ENCODE assay signal across 26 cellular contexts in the genomic region with DNA sequence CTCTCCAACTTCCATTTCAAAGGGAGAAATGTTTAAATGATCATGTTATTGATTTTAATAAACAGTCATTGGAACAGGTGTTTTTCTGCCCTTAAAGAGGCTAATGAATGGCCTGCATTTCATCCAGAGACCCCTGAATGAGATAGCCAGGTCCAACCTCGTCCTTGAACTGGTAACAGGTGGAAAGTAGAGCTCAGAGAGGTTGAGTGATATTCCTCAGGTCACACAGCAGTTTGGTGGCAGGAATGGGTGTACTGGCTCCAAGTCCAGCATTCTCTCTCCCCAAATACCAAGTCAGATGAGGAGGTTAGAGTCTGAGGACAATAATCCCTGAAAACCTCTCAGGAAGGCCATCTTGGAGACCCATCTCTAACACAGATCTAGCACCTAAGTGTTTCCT.
DNase-seq lines count a peak whose midpoint lies in the region; ATAC-seq, FAIRE-seq and TF ChIP-seq lines count a peak whose summit lies in the region.
"Had no signal": no experiment of that assay in that cellular context is flagged by ENCODE, and none has a peak within 500 bp of the region (broad histone marks: within the 10 kb centered on the region; RNA-seq: fewer than 3 reads in every experiment).

No MANE protein-coding gene starts in this region.

- H2BK15ac ChIP-seq in H1 (ENCODE audit: low read length), result no peak overlapping the region

- H4K5ac ChIP-seq in H1 (ENCODE audit: insufficient read length, low read depth, low read length), result no peak overlapping the region

- no peak overlapping the region for H3K23ac ChIP-seq in H1 (ENCODE audit: insufficient read length)

- CTCF ChIA-PET in mammary epithelial cell (lab: Charles Lee; ENCODE audit: low non-redundant PET), result no interaction called here
- CTCF ChIA-PET in MCF 10A (lab: Yijun Ruan, JAX), result no interaction called here
- CTCF ChIA-PET in PC-9 (lab: Charles Lee), result no interaction called here
- CTCF ChIA-PET in H1 (lab: Charles Lee; ENCODE audit: partially characterized antibody), result interaction anchor here (1.3 kb wide), 1 partner anchor 12 kb away, joined by 3 read pairs; no protein-coding TSS in a partner anchor
- CTCF ChIA-PET in CD4-positive, alpha-beta T cell (lab: Charles Lee), result no interaction called here

- no peak overlapping the region for H2AK5ac ChIP-seq in H1 (ENCODE audit: low read depth, low read length)

- no peak overlapping the region for H3K4ac ChIP-seq in H1 (replicated peaks; ENCODE audit: insufficient read length, low read depth, low read length)

- FAIRE-seq in H1 (lab: Jason Lieb, UNC), result no peak
- FAIRE-seq: A549, GM12878, GM12892, GM18507, GM19239 had no signal

- no peaks in the 10 kb centered on the region for H3K9me3 ChIP-seq in mammary epithelial cell (replicated peaks; ENCODE audit: insufficient read depth, low read length)
- H3K9me3 ChIP-seq in PC-9 (ENCODE audit: insufficient read depth, low read depth), result peaks cover 7% of the 10 kb centered on the region; the same call in 1 of the 2 replicates
- H3K9me3 ChIP-seq in H1 (ENCODE audit: insufficient read depth in 2 of 2, low read depth in 1 of 2, low read length in 1 of 2), result no peaks in the 10 kb centered on the region
- peaks cover 10% of the 10 kb centered on the region for H3K9me3 ChIP-seq in CD4-positive, alpha-beta T cell (ENCODE audit: control insufficient read depth, low read length)

- H3K36me3 ChIP-seq in mammary epithelial cell (ENCODE audit: insufficient read depth, low read length) (no peaks in the 10 kb centered on the region), PC-9 (ENCODE audit: low read depth) (no peaks in the 10 kb centered on the region), H1 (ENCODE audit: control insufficient read depth in 2 of 4, insufficient read depth in 4 of 4, low read length in 3 of 4) (no peaks in the 10 kb centered on the region)
- H3K36me3 ChIP-seq: BLaER1 treated with 17β-estradiol and CSF1 and Interleukin-3, amounts not matched to agents 10 nM and 100 nM had no signal

- H3K56ac ChIP-seq in H1 (replicated peaks; ENCODE audit: insufficient read length, low read depth, low read length), result no peak overlapping the region

- H3K9ac ChIP-seq in mammary epithelial cell (ENCODE audit: insufficient read depth, low read length) (no peak overlapping the region), H1 (replicated peaks in 1 of 4; ENCODE audit: extremely low read depth in 1 of 4, low read depth in 3 of 4, low read length in 3 of 4) (no peak overlapping the region)
- H3K9ac ChIP-seq: BLaER1 treated with 17β-estradiol and CSF1 and Interleukin-3, amounts not matched to agents 10 nM and 100 nM had no signal

- no peak overlapping the region for H2BK5ac ChIP-seq in H1 (ENCODE audit: low read depth, low read length)

- peaks cover 39% of the 10 kb centered on the region for H3K4me1 ChIP-seq in mammary epithelial cell (ENCODE audit: insufficient read depth, low read length)
- H3K4me1 ChIP-seq in PC-9 (replicated peaks; ENCODE audit: insufficient read depth), result peaks cover 76% of the 10 kb centered on the region
- H3K4me1 ChIP-seq in H1 (replicated peaks in 1 of 4; ENCODE audit: control insufficient read depth in 3 of 4, insufficient read depth in 4 of 4, low read length in 3 of 4), result peaks cover 0 to 10% (median 4%) of the 10 kb centered on the region in 4 experiments; a peak in 3 of 7 replicates
- H3K4me1 ChIP-seq: A549 had no signal

- no peak for DNase-seq in mammary epithelial cell
- DNase-seq in MCF 10A (ENCODE audit: unreplicated experiment), result no peak
- DNase-seq in PC-9, result no peak
- no peak for DNase-seq in H1 (ENCODE audit: low read depth in 1 of 2, low spot score in 2 of 2)
- DNase-seq in CD4-positive, alpha-beta T cell, result no peak
- DNase-seq: AML-193; CD4-positive, alpha-beta memory T cell; CD8-positive, alpha-beta memory T cell; COR-L47; DMS 273 treated with DMSO at 0.1 percent for 48 hours; DMS153; DMS53; DMS79; DND-41; EL; GDM1 had no signal

- no peak overlapping the region for H3K27ac Mint-ChIP-seq in MCF 10A (ENCODE audit: low read depth, unreplicated experiment)
- H3K27ac Mint-ChIP-seq in CD4-positive, alpha-beta T cell, result no peak overlapping the region
- H3K27ac Mint-ChIP-seq: B cell; CD4-positive, alpha-beta memory T cell; CD8-positive, alpha-beta memory T cell had no signal

- H3K4me2 ChIP-seq in mammary epithelial cell (ENCODE audit: insufficient read depth, low read depth, low read length) (peak overlapping the region; percentile 7), PC-9 (peak overlapping the region; percentile 14), H1 (ENCODE audit: insufficient read depth in 1 of 2, low read depth in 2 of 2, low read length in 2 of 2) (no peak overlapping the region)
- H3K4me2 ChIP-seq: A549; BLaER1 treated with 17β-estradiol and CSF1 and Interleukin-3, amounts not matched to agents 10 nM and 100 nM had no signal

- H3K4me3 Mint-ChIP-seq in MCF 10A (ENCODE audit: unreplicated experiment), result no peak overlapping the region
- no peak overlapping the region for H3K4me3 Mint-ChIP-seq in CD4-positive, alpha-beta T cell
- H3K4me3 Mint-ChIP-seq: B cell; CD4-positive, alpha-beta memory T cell; CD8-positive, alpha-beta memory T cell had no signal

- no peak for TF ChIP-seq RAD21 in H1 (IDR thresholded peaks at IDR 0.05 in 1 of 2, conservative IDR thresholded peaks at IDR 0.05 in 1 of 2; ENCODE audit: low read depth in 2 of 2, low read length in 2 of 2)

- H2BK20ac ChIP-seq in H1 (ENCODE audit: low read length), result no peak overlapping the region

- no peak overlapping the region for H3K14ac ChIP-seq in H1 (ENCODE audit: insufficient read length)

- peaks cover 3% of the 10 kb centered on the region; the same call in 1 of the 2 replicates for H3K23me2 ChIP-seq in H1 (ENCODE audit: low read depth, low read length)

- H3K27ac ChIP-seq in mammary epithelial cell (ENCODE audit: insufficient read depth, low read depth, low read length) (no peak overlapping the region), PC-9 (peak overlapping the region; percentile 80), H1 (ENCODE audit: low read depth, low read length) (no peak overlapping the region)
- H3K27ac ChIP-seq in CD4-positive, alpha-beta T cell (ENCODE audit: low read depth, low read length), result no peak overlapping the region
- H3K27ac ChIP-seq: 22Rv1, A549, C4-2B had no signal

- H3K4me3 ChIP-seq in mammary epithelial cell (replicated peaks in 1 of 3; ENCODE audit: insufficient read depth in 1 of 3, low read depth in 2 of 3, low read length in 3 of 3), result no peak overlapping the region
- H3K4me3 ChIP-seq in PC-9, result no peak overlapping the region
- no peak overlapping the region for H3K4me3 ChIP-seq in H1 (ENCODE audit: extremely low read depth in 1 of 4, insufficient read depth in 2 of 4, low read depth in 3 of 4, low read length in 4 of 4)
- H3K4me3 ChIP-seq: A549; BLaER1 treated with 17β-estradiol and CSF1 and Interleukin-3, amounts not matched to agents 10 nM and 100 nM; GM12878 had no signal

- dilution Hi-C loops in mammary epithelial cell (cut with HindIII; ENCODE audit: low sequenced_read_pairs), result loop anchor here (5.0 kb wide), 1 partner anchor 86 kb away; no protein-coding TSS in a partner anchor

- TF ChIP-seq CTCF in mammary epithelial cell (conservative IDR thresholded peaks at IDR 0.05 in 1 of 2, IDR thresholded peaks at IDR 0.05 in 1 of 2; ENCODE audit: extremely low read depth in 1 of 2, insufficient read depth in 1 of 2, low read depth in 1 of 2, low read length in 2 of 2), result no peak
- TF ChIP-seq CTCF in MCF 10A (IDR thresholded peaks at IDR 0.05; ENCODE audit: unreplicated experiment), result no peak
- no peak for TF ChIP-seq CTCF in PC-9 (conservative IDR thresholded peaks at IDR 0.05)
- no peak for TF ChIP-seq CTCF in H1 (IDR thresholded peaks at IDR 0.05; ENCODE audit: control extremely low read depth in 1 of 3, insufficient read depth in 1 of 3, low read depth in 1 of 3, low read length in 3 of 3)
- TF ChIP-seq CTCF in CD4-positive, alpha-beta T cell (IDR thresholded peaks at IDR 0.05), result no peak

- H3K27me3 ChIP-seq in mammary epithelial cell (ENCODE audit: insufficient read depth, low read length) (no peaks in the 10 kb centered on the region), PC-9 (ENCODE audit: insufficient read depth, low read depth) (no peaks in the 10 kb centered on the region), H1 (replicated peaks in 1 of 4; ENCODE audit: control insufficient read depth in 3 of 4, extremely low read depth in 1 of 4, insufficient read depth in 3 of 4, low read length in 3 of 4) (peaks cover 1 to 23% (median 12%) of the 10 kb centered on the region in 4 experiments)
- peaks cover 6% of the 10 kb centered on the region for H3K27me3 ChIP-seq in CD4-positive, alpha-beta T cell (ENCODE audit: control insufficient read depth, insufficient read depth, low read length)
- H3K27me3 ChIP-seq: BLaER1 treated with 17β-estradiol and CSF1 and Interleukin-3, amounts not matched to agents 10 nM and 100 nM had no signal

- no peak overlapping the region for H4K8ac ChIP-seq in H1 (ENCODE audit: extremely low read depth, insufficient read depth, low read length)

- no TSS peak for BruUV-seq in mammary epithelial cell (replicated peaks; lab: Mats Ljungman, UMichigan)
- no TSS peak for BruUV-seq in MCF 10A (replicated peaks; lab: Mats Ljungman, UMichigan)
- no TSS peak for BruUV-seq in PC-9 (replicated peaks; lab: Mats Ljungman, UMichigan)

- ATAC-seq in CD4-positive, alpha-beta T cell (ENCODE audit: poor library complexity), result no peak
- ATAC-seq in GM18909 (IDR thresholded peaks at IDR 0.05; ENCODE audit: poor library complexity, unreplicated experiment), result no peak
- ATAC-seq: A549, GM12878 had no signal

- WGBS in mammary epithelial cell (ENCODE audit: low coverage, missing lambda C conversion rate), result 91% methylated on average over 1 of the region's 1 CpG
- WGBS in H1 (ENCODE audit: extremely low coverage in 1 of 2, insufficient coverage in 1 of 2, insufficient read length in 1 of 2, insufficient replicate concordance in 2 of 2, low coverage in 1 of 2, low lambda C conversion rate in 2 of 2, missing lambda C conversion rate in 1 of 2), 2 experiments, result 82% methylated on average over 1 of the region's 1 CpG; no CpG with 5 or more reads in 1 of the 2 experiments

- H3K27me3 Mint-ChIP-seq in MCF 10A (ENCODE audit: insufficient read depth, unreplicated experiment), result no peaks in the 10 kb centered on the region
- peaks cover 66% of the 10 kb centered on the region for H3K27me3 Mint-ChIP-seq in CD4-positive, alpha-beta T cell

- H4K20me1 ChIP-seq in mammary epithelial cell (ENCODE audit: insufficient read depth, low read length) (no peaks in the 10 kb centered on the region), PC-9 (ENCODE audit: insufficient read depth) (no peaks in the 10 kb centered on the region), H1 (replicated peaks in 1 of 2; ENCODE audit: control insufficient read depth in 1 of 2, insufficient read depth in 2 of 2, low read length in 2 of 2) (peaks cover 0 to 5% of the 10 kb centered on the region in 2 experiments)
- H4K20me1 ChIP-seq: BLaER1 treated with 17β-estradiol and CSF1 and Interleukin-3, amounts not matched to agents 10 nM and 100 nM had no signal

- H3K18ac ChIP-seq in H1 (ENCODE audit: extremely low read depth, low read length), result no peak overlapping the region

- POLR2A ChIA-PET in MCF 10A (lab: Yijun Ruan, JAX), result no interaction called here
- POLR2A ChIA-PET in PC-9 (lab: Charles Lee; ENCODE audit: unreplicated experiment), result no interaction called here
- POLR2A ChIA-PET in H1 (lab: Charles Lee; ENCODE audit: partially characterized antibody), result interaction anchor here (0.5 kb wide), 1 partner anchor 77 kb away, joined by 3 read pairs; no protein-coding TSS in a partner anchor
- POLR2A ChIA-PET in CD4-positive, alpha-beta T cell (lab: Charles Lee), result no interaction called here

- no peak overlapping the region for H2AFZ ChIP-seq in mammary epithelial cell (ENCODE audit: low read depth, low read length)
- no peak overlapping the region for H2AFZ ChIP-seq in PC-9
- no peak overlapping the region for H2AFZ ChIP-seq in H1 (ENCODE audit: low read length)

- intact Hi-C loops in mammary epithelial cell (cut with micrococcal nuclease), result no loop called here
- intact Hi-C loops in MCF 10A (cut with micrococcal nuclease), result no loop called here
- intact Hi-C loops in PC-9 (cut with micrococcal nuclease; ENCODE audit: unreplicated experiment), result no loop called here
- intact Hi-C loops in CD4-positive, alpha-beta T cell (cut with DNase I, micrococcal nuclease), result no loop called here

- in situ Hi-C loops in mammary epithelial cell (cut with MboI; ENCODE audit: low sequenced_read_pairs in 2 of 2), result no loop called here

- H3K9me3 Mint-ChIP-seq in MCF 10A (ENCODE audit: unreplicated experiment), result peaks cover 11% of the 10 kb centered on the region
- peaks cover 2% of the 10 kb centered on the region for H3K9me3 Mint-ChIP-seq in CD4-positive, alpha-beta T cell

- H3K79me2 ChIP-seq in mammary epithelial cell (ENCODE audit: insufficient read depth, low read length) (peaks cover 49% of the 10 kb centered on the region), PC-9 (ENCODE audit: low read depth) (no peaks in the 10 kb centered on the region), H1 (ENCODE audit: control insufficient read depth in 1 of 2, insufficient read depth in 2 of 2, low read length in 2 of 2) (no peaks in the 10 kb centered on the region)

- TF ChIP-seq POLR2A in H1 (IDR thresholded peaks at IDR 0.05; ENCODE audit: control extremely low read depth in 1 of 2, low read depth in 2 of 2, low read length in 2 of 2), result no peak

- H3F3A ChIP-seq in PC-9 (ENCODE audit: insufficient read depth, low read depth), result peaks cover 62% of the 10 kb centered on the region

- H4K91ac ChIP-seq in H1 (replicated peaks; ENCODE audit: insufficient read length, low read length), result no peak overlapping the region

- H3K9me2 ChIP-seq in PC-9 (ENCODE audit: insufficient read depth), result no peaks in the 10 kb centered on the region

- H2BK12ac ChIP-seq in H1 (ENCODE audit: low read depth, low read length), result no peak overlapping the region

- peaks cover 10% of the 10 kb centered on the region for H3K4me1 Mint-ChIP-seq in MCF 10A (ENCODE audit: insufficient read depth, unreplicated experiment)
- H3K4me1 Mint-ChIP-seq in CD4-positive, alpha-beta T cell (ENCODE audit: low read depth), result no peaks in the 10 kb centered on the region
- H3K4me1 Mint-ChIP-seq: B cell; CD4-positive, alpha-beta memory T cell; CD8-positive, alpha-beta memory T cell had no signal

- TF ChIP-seq EP300 in H1 (IDR thresholded peaks at IDR 0.05; ENCODE audit: borderline replicate concordance in 1 of 2, low read depth in 2 of 2, low read length in 2 of 2), result no peak

- no peaks in the 10 kb centered on the region for H3K79me1 ChIP-seq in H1 (ENCODE audit: low read depth, low read length)

- H3K36me3 Mint-ChIP-seq in MCF 10A (ENCODE audit: insufficient read depth, unreplicated experiment), result no peaks in the 10 kb centered on the region
- H3K36me3 Mint-ChIP-seq in CD4-positive, alpha-beta T cell (ENCODE audit: low read depth), result no peaks in the 10 kb centered on the region
- H3K36me3 Mint-ChIP-seq: CD8-positive, alpha-beta memory T cell had no signal

- no peak overlapping the region for H2BK120ac ChIP-seq in H1 (replicated peaks; ENCODE audit: low read depth, low read length)

Comparison
In these comparisons a context has a peak if more than half of its experiments do, and no peak if none do; other contexts are left out.
1. H3K4me2 ChIP-seq: peak in mammary epithelial cell (single experiment) and PC-9 (single experiment); none in H1 (0 of 2).